In genomic region chr1:155486952-155487351, GRCh38 we compare ENCODE assay signal across 7 cellular contexts.
DNase-seq lines count a peak whose midpoint lies in the region; ATAC-seq and TF ChIP-seq lines count a peak whose summit lies in the region.
"Not testable (repeated sequence)": the region's sequence is repeated elsewhere in the genome, so short reads cannot be mapped to it uniquely, and the experiment has no call there.

No MANE protein-coding gene starts in this region.

- not testable (repeated sequence) for TF ChIP-seq POLR2A in right lobe of liver (IDR thresholded peaks at IDR 0.05)

- not testable (repeated sequence) for H3K27me3 Mint-ChIP-seq in CD14-positive monocyte (ENCODE audit: low read depth in 3 of 3); GM23338 (ENCODE audit: insufficient read depth, low read depth, poor library complexity); osteocyte (ENCODE audit: unreplicated experiment)

- not testable (repeated sequence) for H3K27me3 ChIP-seq in GM23338 (ENCODE audit: insufficient read depth); Karpas-422 (ENCODE audit: low read length); colonic mucosa; right lobe of liver

- H3K27ac ChIP-seq in GM23338 (ENCODE audit: low read depth) (peak overlapping the region; percentile 21; the same call in 1 of the 2 replicates), Karpas-422 (ENCODE audit: low read length) (peak overlapping the region; percentile 57; the same call in 1 of the 2 replicates), colonic mucosa (peak overlapping the region; percentile 17)
- not testable (repeated sequence) for H3K27ac ChIP-seq in right lobe of liver

- not testable (repeated sequence) for H3K9me3 Mint-ChIP-seq in CD14-positive monocyte; GM23338; osteocyte (ENCODE audit: unreplicated experiment)

- not testable (repeated sequence) for H3K9me3 ChIP-seq in Karpas-422 (ENCODE audit: low read length); colonic mucosa; right lobe of liver

- H3K4me1 ChIP-seq in GM23338 (ENCODE audit: insufficient read depth); colonic mucosa: not testable (repeated sequence)
- H3K4me1 ChIP-seq in Karpas-422 (ENCODE audit: low read length), result peaks cover 19% of the 10 kb centered on the region
- peaks cover 0 to 15% (median 5%) of the 10 kb centered on the region in 4 donors for H3K4me1 ChIP-seq in right lobe of liver

- not testable (repeated sequence) for H3K4me2 ChIP-seq in GM23338; Karpas-422 (ENCODE audit: low read depth, low read length, poor library complexity, severe bottlenecking)

- H3K36me3 Mint-ChIP-seq in CD14-positive monocyte, result peaks cover 6 to 18% of the 10 kb centered on the region in 2 donors
- peaks cover 12% of the 10 kb centered on the region for H3K36me3 Mint-ChIP-seq in GM23338 (ENCODE audit: low read depth)
- H3K36me3 Mint-ChIP-seq in osteocyte (ENCODE audit: unreplicated experiment), result not testable (repeated sequence)

- not testable (repeated sequence) for TF ChIP-seq CTCF in CD14-positive monocyte (IDR thresholded peaks at IDR 0.05); GM23338 (conservative IDR thresholded peaks at IDR 0.05; ENCODE audit: low read depth in 2 of 2); colonic mucosa (IDR thresholded peaks at IDR 0.05); right lobe of liver (IDR thresholded peaks at IDR 0.05); osteocyte (IDR thresholded peaks at IDR 0.05)

- H3K4me3 ChIP-seq in GM23338; Karpas-422 (ENCODE audit: low read length); colonic mucosa; right lobe of liver: not testable (repeated sequence)

- H3K4me1 Mint-ChIP-seq in CD14-positive monocyte, result peaks cover 30% of the 10 kb centered on the region
- H3K4me1 Mint-ChIP-seq in GM23338, result not testable (repeated sequence)
- peaks cover 12% of the 10 kb centered on the region for H3K4me1 Mint-ChIP-seq in osteocyte (ENCODE audit: unreplicated experiment)

- H3K27ac Mint-ChIP-seq in CD14-positive monocyte (peak overlapping the region in 4 of 7 donors; percentile 30 to 65 (median 49)), GM23338 (peak overlapping the region; percentile 36; the same call in 1 of the 2 replicates), osteocyte (ENCODE audit: unreplicated experiment) (peak overlapping the region; percentile 50)

- H3K36me3 ChIP-seq in GM23338 (ENCODE audit: insufficient read depth); colonic mucosa; right lobe of liver: not testable (repeated sequence)
- peaks cover 13% of the 10 kb centered on the region; the same call in 1 of the 2 replicates for H3K36me3 ChIP-seq in Karpas-422 (ENCODE audit: insufficient read depth, low read length)

- DNase-seq in CD14-positive monocyte (ENCODE audit: low spot score); GM23338 (ENCODE audit: low spot score); Karpas-422; osteocyte (ENCODE audit: extremely low spot score, unreplicated experiment): not testable (repeated sequence)
- DNase-seq in NCI-H748 (lab: John Stamatoyannopoulos, UW; ENCODE audit: unreplicated experiment) (peak; percentile 33), colonic mucosa (peak; percentile 29), right lobe of liver (peak in 1 of 3 donors; percentile 30)

- not testable (repeated sequence) for H3F3A ChIP-seq in GM23338 (replicated peaks; ENCODE audit: low read depth)

- H3K4me3 Mint-ChIP-seq in CD14-positive monocyte; GM23338; osteocyte (ENCODE audit: unreplicated experiment): not testable (repeated sequence)

- intact Hi-C loops in CD14-positive monocyte (cut with micrococcal nuclease), result loop anchor here in 1 of 2 donors (10.0 kb wide), 1 partner anchor 88 kb away; no protein-coding TSS in a partner anchor
- intact Hi-C loops in colonic mucosa (cut with DNase I); right lobe of liver (cut with DNase I): not testable (repeated sequence)

- H3K79me2 ChIP-seq in GM23338 (replicated peaks; ENCODE audit: insufficient read depth) (peaks cover 39% of the 10 kb centered on the region), Karpas-422 (ENCODE audit: low read length) (peaks cover 88% of the 10 kb centered on the region)

- 46% methylated on average over 6 of the region's 6 CpGs for WGBS in right lobe of liver (ENCODE audit: insufficient coverage, low coverage, low lambda C conversion rate, missing lambda C conversion rate)

- H3K9me2 ChIP-seq in GM23338 (ENCODE audit: insufficient read depth); Karpas-422 (replicated peaks; ENCODE audit: insufficient read depth, low read length): not testable (repeated sequence)

- H3K9ac ChIP-seq in Karpas-422 (ENCODE audit: low read length); colonic mucosa (ENCODE audit: low read depth in 2 of 2, low read length in 2 of 2): not testable (repeated sequence)

- not testable (repeated sequence) for H2AFZ ChIP-seq in GM23338; Karpas-422 (ENCODE audit: low read length)

- H4K20me1 ChIP-seq in GM23338 (replicated peaks; ENCODE audit: insufficient read depth); Karpas-422 (ENCODE audit: insufficient read depth, low read depth, low read length): not testable (repeated sequence)

- ATAC-seq in GM23338, result not testable (repeated sequence)
- ATAC-seq in right lobe of liver, result peak in 3 of 4 donors; percentile 59 to 83 (median 69)
